In the genomic region with DNA sequence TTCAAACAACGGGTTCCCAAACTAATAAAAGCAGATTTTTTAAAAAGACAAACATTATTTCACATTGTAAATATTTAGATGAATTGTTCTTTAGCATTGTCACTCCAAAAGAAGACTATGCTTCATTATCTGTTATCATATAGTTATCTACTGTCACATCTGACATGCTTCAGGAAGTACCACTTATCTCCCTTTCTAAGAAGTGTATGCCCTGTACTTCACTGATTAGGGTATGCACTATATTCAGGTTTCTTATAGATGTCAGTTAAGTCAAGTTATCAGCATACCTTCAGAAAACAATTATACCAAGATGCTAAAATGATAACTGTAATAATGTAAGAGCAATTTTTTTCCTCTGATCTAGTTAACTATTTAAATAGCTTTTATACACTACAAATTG, we compare ENCODE assay signal across 31 cellular contexts. TPM values are rescaled to one million over a fixed set of nuclear protein-coding genes. Genes with fewer than 3 reads are reported as not detected.
"Had no signal": no experiment of that assay in that cellular context is flagged by ENCODE, and none has a peak within 500 bp of the region (broad histone marks: within the 10 kb centered on the region; RNA-seq: fewer than 3 reads in every experiment).

No MANE protein-coding gene starts in this region.

- DNase-seq: cortex of kidney; effector memory CD8-positive, alpha-beta T cell; foreskin fibroblast; gastrocnemius medialis; head of caudate nucleus; naive thymus-derived CD8-positive, alpha-beta T cell; nephron progenitor cell; nucleus accumbens; ovary; posterior cingulate gyrus; psoas muscle; right cardiac atrium; spleen; stimulated activated CD4-positive, alpha-beta T cell treated with anti-CD3 and anti-CD28 coated beads, Interleukin-4, amount 100 ng/mL, for 4 hours; stimulated activated naive CD8-positive, alpha-beta T cell treated with anti-CD3 and anti-CD28 coated beads, Interleukin-15, Interleukin-2, amounts not matched to agents 100 U/mL and 50 U/mL, for 24 hours; substantia nigra; testis; tibial artery had no signal

- H3K4me3 ChIP-seq: gastrocnemius medialis, lung, ovary, psoas muscle, skin epidermis, spleen, testis, tibial artery had no signal

- H3K27ac ChIP-seq: gastrocnemius medialis, ovary, psoas muscle, skin epidermis, spleen, testis, tibial artery had no signal

- FAIRE-seq: endometrium, keratinocyte had no signal

- H3K4me3 Mint-ChIP-seq: effector memory CD8-positive, alpha-beta T cell; memory B cell; mesothelial cell of epicardium; naive thymus-derived CD8-positive, alpha-beta T cell; nephron progenitor cell; stimulated activated memory B cell treated with anti-CD40 and anti-IgM and Interleukin-4, amounts not matched to agents 10 μg/mL and 1 μg/mL and 100 μg/mL, for 72 hours; type B pancreatic cell had no signal

- H3K9me3 ChIP-seq: gastrocnemius medialis, ovary, psoas muscle, spleen, testis, tibial artery had no signal

- ATAC-seq: effector memory CD8-positive, alpha-beta T cell; esophagus mucosa; gastrocnemius medialis; naive thymus-derived CD8-positive, alpha-beta T cell; psoas muscle; right cardiac atrium; stimulated activated memory B cell treated with anti-CD40 and anti-IgM and Interleukin-4, amounts not matched to agents 10 μg/mL and 1 μg/mL and 100 μg/mL, for 72 hours; stimulated activated naive CD8-positive, alpha-beta T cell treated with anti-CD3 and anti-CD28 coated beads, Interleukin-15, Interleukin-2, amounts not matched to agents 100 U/mL and 50 U/mL, for 24 hours had no signal

- H3K4me1 Mint-ChIP-seq: memory B cell; mesothelial cell of epicardium; naive thymus-derived CD8-positive, alpha-beta T cell; nephron progenitor cell; stimulated activated memory B cell treated with anti-CD40 and anti-IgM and Interleukin-4, amounts not matched to agents 10 μg/mL and 1 μg/mL and 100 μg/mL, for 72 hours had no signal

- H3K9me3 Mint-ChIP-seq: effector memory CD8-positive, alpha-beta T cell; memory B cell; naive thymus-derived CD8-positive, alpha-beta T cell; nephron progenitor cell; stimulated activated memory B cell treated with anti-CD40 and anti-IgM and Interleukin-4, amounts not matched to agents 10 μg/mL and 1 μg/mL and 100 μg/mL, for 72 hours; type B pancreatic cell had no signal

- H3K27me3 ChIP-seq: gastrocnemius medialis, ovary, spleen, testis, tibial artery had no signal

- H3K4me1 ChIP-seq: gastrocnemius medialis, psoas muscle, spleen, testis, tibial artery had no signal

- H3K27me3 Mint-ChIP-seq: effector memory CD8-positive, alpha-beta T cell; memory B cell; naive thymus-derived CD8-positive, alpha-beta T cell; stimulated activated memory B cell treated with anti-CD40 and anti-IgM and Interleukin-4, amounts not matched to agents 10 μg/mL and 1 μg/mL and 100 μg/mL, for 72 hours; type B pancreatic cell had no signal

- H3K27ac Mint-ChIP-seq: effector memory CD8-positive, alpha-beta T cell; memory B cell; mesothelial cell of epicardium; nephron progenitor cell; stimulated activated memory B cell treated with anti-CD40 and anti-IgM and Interleukin-4, amounts not matched to agents 10 μg/mL and 1 μg/mL and 100 μg/mL, for 72 hours; type B pancreatic cell had no signal

RNA-seq across cellular contexts. Expression of gene UGT3A2, which starts 44.6 kb away (rescaled TPM):
- total RNA-seq: dermis microvascular lymphatic vessel endothelial cell; esophagus mucosa; gastrocnemius medialis; glomerular endothelial cell; mucosa of gallbladder; naive thymus-derived CD8-positive, alpha-beta T cell; ovary; psoas muscle; renal cortical epithelial cell; right cardiac atrium had no signal
- polyA plus RNA-seq: naive thymus-derived CD8-positive, alpha-beta T cell; psoas muscle had no signal
